Comparison of ENCODE assay signal across 8 cellular contexts in the genomic region with DNA sequence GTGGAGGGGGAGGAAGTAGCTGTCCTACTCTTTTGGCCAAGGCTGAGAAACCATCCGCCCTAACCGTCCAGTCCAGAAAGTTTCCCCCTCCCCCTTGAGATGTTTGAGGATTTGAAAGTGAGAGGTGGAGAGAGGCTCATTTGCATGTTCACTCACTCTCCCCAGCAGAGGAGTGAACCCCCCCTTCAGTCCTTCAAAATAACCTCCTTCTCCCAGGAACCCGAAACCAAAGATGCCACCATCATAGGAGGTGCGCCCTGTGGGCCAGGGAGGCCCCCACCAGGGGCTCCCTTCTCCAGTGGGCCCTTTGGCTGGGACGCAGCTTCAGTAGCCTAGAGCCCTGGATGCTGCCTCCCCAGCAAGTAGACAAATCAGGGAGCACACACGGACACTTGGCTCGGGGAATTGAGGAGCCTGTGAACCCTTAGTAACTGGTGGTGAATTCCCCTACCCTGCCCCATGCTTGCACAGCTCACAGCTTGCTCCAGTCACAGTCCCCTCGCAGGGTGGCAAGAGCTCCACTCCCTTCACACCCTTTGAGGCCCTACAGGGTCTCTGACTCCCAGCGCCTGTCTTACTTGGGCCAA. TPM values are rescaled to one million over a fixed set of nuclear protein-coding genes. Genes with fewer than 3 reads are reported as not detected.
A peak's percentile ranks its signal among the peaks of the same experiment; 100 is the strongest.
DNase-seq lines count a peak whose midpoint lies in the region; ATAC-seq, FAIRE-seq and TF ChIP-seq lines count a peak whose summit lies in the region.

No MANE protein-coding gene starts in this region.

- H3K4me1 Mint-ChIP-seq in activated CD4-positive, alpha-beta T cell treated with anti-CD3 and anti-CD28 coated beads, Interleukin-2, amount 10 ng/mL, durations not matched to agents 7 days and 5 days: peaks cover 79% of the 10 kb centered on the region
- peaks cover 69 to 85% (median 83%) of the 10 kb centered on the region in 3 donors for H3K4me1 Mint-ChIP-seq in T-cell
- H3K4me1 Mint-ChIP-seq in stimulated activated naive B cell treated with anti-CD40 and anti-IgM and Interleukin-4, amounts not matched to agents 10 μg/mL and 1 μg/mL and 100 μg/mL, for 72 hours: peaks cover 63 to 77% of the 10 kb centered on the region in 2 donors

- peak overlapping the region; percentile 78 for H3K4me3 Mint-ChIP-seq in activated CD4-positive, alpha-beta T cell treated with anti-CD3 and anti-CD28 coated beads, Interleukin-2, amount 10 ng/mL, durations not matched to agents 7 days and 5 days
- H3K4me3 Mint-ChIP-seq in T-cell: peak overlapping the region; percentile 74 to 90 (median 83)
- peak overlapping the region; percentile 78 to 81 for H3K4me3 Mint-ChIP-seq in stimulated activated naive B cell treated with anti-CD40 and anti-IgM and Interleukin-4, amounts not matched to agents 10 μg/mL and 1 μg/mL and 100 μg/mL, for 72 hours

- H3K36me3 Mint-ChIP-seq in activated CD4-positive, alpha-beta T cell treated with anti-CD3 and anti-CD28 coated beads, Interleukin-2, amount 10 ng/mL, durations not matched to agents 7 days and 5 days (ENCODE audit: low read depth): peaks cover 40% of the 10 kb centered on the region
- H3K36me3 Mint-ChIP-seq in T-cell: peaks cover 3% of the 10 kb centered on the region
- H3K36me3 Mint-ChIP-seq in stimulated activated naive B cell treated with anti-CD40 and anti-IgM and Interleukin-4, amounts not matched to agents 10 μg/mL and 1 μg/mL and 100 μg/mL, for 72 hours: peaks cover 4 to 6% of the 10 kb centered on the region in 2 donors

- peak; percentile 44 for ATAC-seq in HG02840 (IDR thresholded peaks at IDR 0.05; ENCODE audit: low FRiP score, unreplicated experiment)
- ATAC-seq in T-cell (replicated peaks in 1 of 4): no peak
- ATAC-seq in stimulated activated naive B cell treated with anti-CD40 and anti-IgM and Interleukin-4, amounts not matched to agents 10 μg/mL and 1 μg/mL and 100 μg/mL, for 72 hours (replicated peaks): peak; percentile 46 to 50

- FAIRE-seq in D721Med (lab: Jason Lieb, UNC): no peak

- CTCF ChIA-PET in activated CD4-positive, alpha-beta T cell treated with anti-CD3 and anti-CD28 coated beads, Interleukin-2, amount 10 ng/mL, durations not matched to agents 7 days and 5 days (lab: Charles Lee): interaction anchor here (0.7 to 1.8 kb wide), 7 partner anchors 11 to 110 kb away, joined by 3 to 7 read pairs (median 3); no protein-coding TSS in a partner anchor
- CTCF ChIA-PET in T-cell (lab: Charles Lee): interaction anchor here (0.5 to 1.0 kb wide), 3 partner anchors 23 to 35 kb away, joined by 3 to 5 read pairs (median 3); no protein-coding TSS in a partner anchor

- POLR2A ChIA-PET in activated CD4-positive, alpha-beta T cell treated with anti-CD3 and anti-CD28 coated beads, Interleukin-2, amount 10 ng/mL, durations not matched to agents 7 days and 5 days (lab: Charles Lee): no interaction called here
- POLR2A ChIA-PET in T-cell (lab: Charles Lee): interaction anchor here in 1 of 2 donors (0.6 kb wide), 2 partner anchors 26 to 111 kb away, joined by 3 to 4 read pairs; a partner anchor contains a TSS

- no peak for TF ChIP-seq CTCF in D721Med (IDR thresholded peaks at IDR 0.05; ENCODE audit: insufficient read depth, missing control alignments)

- no peaks in the 10 kb centered on the region for H3K27me3 Mint-ChIP-seq in activated CD4-positive, alpha-beta T cell treated with anti-CD3 and anti-CD28 coated beads, Interleukin-2, amount 10 ng/mL, durations not matched to agents 7 days and 5 days
- peaks cover 0 to 2% of the 10 kb centered on the region in 2 donors for H3K27me3 Mint-ChIP-seq in T-cell
- H3K27me3 Mint-ChIP-seq in stimulated activated naive B cell treated with anti-CD40 and anti-IgM and Interleukin-4, amounts not matched to agents 10 μg/mL and 1 μg/mL and 100 μg/mL, for 72 hours: no peaks in the 10 kb centered on the region

- peak overlapping the region; percentile 94 for H3K27ac Mint-ChIP-seq in activated CD4-positive, alpha-beta T cell treated with anti-CD3 and anti-CD28 coated beads, Interleukin-2, amount 10 ng/mL, durations not matched to agents 7 days and 5 days
- H3K27ac Mint-ChIP-seq in T-cell: peak overlapping the region; percentile 94 to 98
- H3K27ac Mint-ChIP-seq in stimulated activated naive B cell treated with anti-CD40 and anti-IgM and Interleukin-4, amounts not matched to agents 10 μg/mL and 1 μg/mL and 100 μg/mL, for 72 hours: peak overlapping the region; percentile 96

- peak; percentile 15 for DNase-seq in activated CD4-positive, alpha-beta T cell treated with anti-CD3 and anti-CD28 coated beads, Interleukin-2, amount 10 ng/mL, durations not matched to agents 7 days and 5 days
- DNase-seq in activated CD4-positive, alpha-beta T cell treated with anti-CD3 and anti-CD28 coated beads, Interleukin-2, amount 50 U/mL, for 4 hours: no peak
- DNase-seq in T-cell: no peak
- DNase-seq in stimulated activated naive B cell treated with anti-CD40 and anti-IgM and Interleukin-4, amounts not matched to agents 10 μg/mL and 1 μg/mL and 100 μg/mL, for 72 hours: peak; percentile 41
- DNase-seq in NCI-H748 (lab: John Stamatoyannopoulos, UW; ENCODE audit: unreplicated experiment): no peak
- DNase-seq in D721Med (ENCODE audit: insufficient read length, low spot score): no peak
- DNase-seq in stimulated activated CD4-positive, alpha-beta T cell treated with anti-CD3 and anti-CD28 coated beads, Interleukin-4, amount 100 ng/mL, for 24 hours: no peak

- H3K9me3 Mint-ChIP-seq in activated CD4-positive, alpha-beta T cell treated with anti-CD3 and anti-CD28 coated beads, Interleukin-2, amount 10 ng/mL, durations not matched to agents 7 days and 5 days: no peaks in the 10 kb centered on the region
- H3K9me3 Mint-ChIP-seq in T-cell: no peaks in the 10 kb centered on the region
- no peaks in the 10 kb centered on the region for H3K9me3 Mint-ChIP-seq in stimulated activated naive B cell treated with anti-CD40 and anti-IgM and Interleukin-4, amounts not matched to agents 10 μg/mL and 1 μg/mL and 100 μg/mL, for 72 hours

RNA-seq across cellular contexts. Expression of a gene that starts 25.6 kb away (rescaled TPM):
- 10 to 100 TPM; 46.0 to 49.5 TPM for total RNA-seq in activated CD4-positive, alpha-beta T cell treated with anti-CD3 and anti-CD28 coated beads, Interleukin-2, amount 10 ng/mL, durations not matched to agents 7 days and 5 days
- 10 to 100 TPM; 30.0 to 35.6 (median 30.6) TPM for total RNA-seq in T-cell

Comparison
In these comparisons a context has a peak if more than half of its experiments do, and no peak if none do; other contexts are left out.
1. DNase-seq: peak in activated CD4-positive, alpha-beta T cell treated with anti-CD3 and anti-CD28 coated beads, Interleukin-2, amount 10 ng/mL, durations not matched to agents 7 days and 5 days (single experiment) and stimulated activated naive B cell treated with anti-CD40 and anti-IgM and Interleukin-4, amounts not matched to agents 10 μg/mL and 1 μg/mL and 100 μg/mL, for 72 hours (single experiment); none in activated CD4-positive, alpha-beta T cell treated with anti-CD3 and anti-CD28 coated beads, Interleukin-2, amount 50 U/mL, for 4 hours (0 of 2), T-cell (0 of 34), NCI-H748 (single experiment), D721Med (single experiment) and stimulated activated CD4-positive, alpha-beta T cell treated with anti-CD3 and anti-CD28 coated beads, Interleukin-4, amount 100 ng/mL, for 24 hours (single experiment).
2. ATAC-seq: peak in HG02840 (single experiment) and stimulated activated naive B cell treated with anti-CD40 and anti-IgM and Interleukin-4, amounts not matched to agents 10 μg/mL and 1 μg/mL and 100 μg/mL, for 72 hours (2 of 2); none in T-cell (0 of 4).
3. Peak in every context shown above with its lines, with median percentiles within 50 percentile points of each other: H3K27ac Mint-ChIP-seq and H3K4me3 Mint-ChIP-seq.